Comparison of ENCODE assay signal across 20 cellular contexts in the genomic region with DNA sequence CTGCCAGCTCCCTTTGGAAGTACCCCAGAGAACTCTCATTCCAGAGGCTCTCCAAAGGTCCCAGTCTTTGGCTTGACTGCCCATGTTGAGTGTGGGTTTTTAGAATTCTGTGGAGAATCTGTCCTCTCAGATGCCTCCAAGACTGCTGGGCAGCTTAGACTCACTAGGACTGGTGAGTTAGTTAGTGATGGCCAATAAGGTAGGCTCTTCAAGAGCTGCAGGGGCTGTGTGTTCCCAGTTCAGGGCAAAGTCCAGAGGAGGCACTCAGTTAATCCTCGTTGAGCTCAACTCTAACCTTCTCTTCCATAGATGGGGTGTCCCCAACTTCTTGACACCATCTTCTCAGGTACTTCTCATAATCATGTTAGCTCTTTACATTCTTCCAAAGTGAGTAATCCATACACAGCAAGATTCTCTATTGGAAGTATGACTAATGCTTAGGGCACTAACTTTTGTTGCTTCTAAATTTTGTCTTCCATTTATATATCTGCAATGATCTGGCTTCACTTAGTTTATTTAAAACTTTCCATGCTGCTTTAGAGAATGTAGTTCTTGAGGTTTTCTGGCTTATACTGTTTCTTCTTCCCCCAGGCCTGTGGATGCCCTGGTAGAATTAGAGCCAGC.
DNase-seq lines count a peak whose midpoint lies in the region; ATAC-seq, FAIRE-seq and TF ChIP-seq lines count a peak whose summit lies in the region.
"Had no signal": no experiment of that assay in that cellular context is flagged by ENCODE, and none has a peak within 500 bp of the region (broad histone marks: within the 10 kb centered on the region; RNA-seq: fewer than 3 reads in every experiment).

No MANE protein-coding gene starts in this region.

- no peak overlapping the region for H2BK120ac ChIP-seq in mesendoderm (ENCODE audit: low read depth, low read length)

- H3K9ac ChIP-seq in mesendoderm (ENCODE audit: low read length) = no peak overlapping the region
- H3K9ac ChIP-seq: KMS-11 had no signal

- peak; percentile 84 for DNase-seq in EH (ENCODE audit: low read depth)
- DNase-seq in NCI-H226 = peak; percentile 53
- DNase-seq in cardiac fibroblast (ENCODE audit: low read depth in 2 of 2) = peak; percentile 33 to 51
- DNase-seq in mesendoderm = no peak
- no peak for DNase-seq in hypothalamus (lab: John Stamatoyannopoulos, UW)
- DNase-seq in GM12891 (ENCODE audit: insufficient read length, low spot score) = no peak
- DNase-seq in NCI-H1417 treated with DMSO at 0.1 percent for 48 hours (lab: John Stamatoyannopoulos, UW) = no peak
- DNase-seq: activated CD4-positive, CD25-positive, alpha-beta regulatory T cell treated with anti-CD3 and anti-CD28 coated beads, Interleukin-2, amount 50 U/mL, for 72 hours; activated CD8-positive, alpha-beta memory T cell treated with anti-CD3 and anti-CD28 coated beads, Interleukin-2, amount 50 U/mL, for 4 hours; activated naive CD4-positive, alpha-beta T cell treated with anti-CD3 and anti-CD28 coated beads for 36 hours; CD4-positive, alpha-beta memory T cell; central memory CD4-positive, alpha-beta T cell; head of caudate nucleus; left colon; naive B cell; NCI-H1436; T-helper 17 cell; thyroid gland had no signal

- H3K23ac ChIP-seq in mesendoderm (ENCODE audit: low read length) = no peak overlapping the region

- no peak overlapping the region for H4K8ac ChIP-seq in mesendoderm (ENCODE audit: low read depth, low read length)

- peaks cover 1% of the 10 kb centered on the region for H3K4me1 ChIP-seq in mesendoderm (ENCODE audit: control insufficient read depth, low read depth, low read length)

- H3K4ac ChIP-seq in mesendoderm (ENCODE audit: low read depth, low read length) = no peak overlapping the region

- peak overlapping the region; percentile 13 for H3K18ac ChIP-seq in mesendoderm (ENCODE audit: low read length)

- H2BK15ac ChIP-seq in mesendoderm (replicated peaks; ENCODE audit: low read depth) = no peak overlapping the region

- FAIRE-seq in GM12891 (lab: Jason Lieb, UNC) = no peak

- no peak for TF ChIP-seq CTCF in cardiac fibroblast (IDR thresholded peaks at IDR 0.05; ENCODE audit: low read depth, low read length)

- no peaks in the 10 kb centered on the region for H3K79me2 ChIP-seq in mesendoderm (ENCODE audit: control insufficient read depth, insufficient read depth, low read length)

- no peak overlapping the region for H3K27ac ChIP-seq in mesendoderm (ENCODE audit: low read depth, low read length)
- H3K27ac ChIP-seq: KMS-11, thyroid gland had no signal

- no peak overlapping the region for H3K56ac ChIP-seq in mesendoderm (ENCODE audit: low read length)

- no peak overlapping the region for H3K4me3 ChIP-seq in cardiac fibroblast (replicated peaks in 1 of 2; ENCODE audit: low read depth in 2 of 2, low read length in 2 of 2)
- H3K4me3 ChIP-seq in mesendoderm (ENCODE audit: low read length) = no peak overlapping the region
- H3K4me3 ChIP-seq: thyroid gland had no signal

- no peak overlapping the region for H4K5ac ChIP-seq in mesendoderm (ENCODE audit: low read length)

- no peak overlapping the region for H2AK5ac ChIP-seq in mesendoderm (ENCODE audit: low read length)

- H2BK5ac ChIP-seq in mesendoderm (ENCODE audit: low read length) = no peak overlapping the region

- no peak for TF ChIP-seq POLR2A in GM12891 (IDR thresholded peaks at IDR 0.05; ENCODE audit: low read depth, low read length)

- ATAC-seq in GM21515 (IDR thresholded peaks at IDR 0.05; ENCODE audit: unreplicated experiment) = no peak
- ATAC-seq: left colon, T-helper 17 cell had no signal

- no peaks in the 10 kb centered on the region for H3K79me1 ChIP-seq in mesendoderm (ENCODE audit: low read length)

- no CpG with 5 or more reads among the region's 1 CpG for WGBS in mesendoderm (ENCODE audit: extremely low coverage, insufficient coverage, low lambda C conversion rate)

- H3K4me2 ChIP-seq in mesendoderm (ENCODE audit: low read length) = no peak overlapping the region
- H3K4me2 ChIP-seq: KMS-11 had no signal

- no peaks in the 10 kb centered on the region for H3K36me3 ChIP-seq in mesendoderm (ENCODE audit: control insufficient read depth, insufficient read depth, low read length)
- H3K36me3 ChIP-seq: thyroid gland had no signal

- H3K27me3 ChIP-seq in mesendoderm (ENCODE audit: insufficient read depth, low read length, poor library complexity) = no peaks in the 10 kb centered on the region
- H3K27me3 ChIP-seq: thyroid gland had no signal

TF ChIP-seq in GM12891, 5 proteins besides CTCF, POLR2A, EP300 and RAD21:
- no peak for TF ChIP-seq POLR2AphosphoS5 (IDR thresholded peaks at IDR 0.05; ENCODE audit: low read depth, low read length)
- TF ChIP-seq PAX5 (IDR thresholded peaks at IDR 0.05; ENCODE audit: insufficient read depth, low read length, severe bottlenecking) = no peak
- TF ChIP-seq TAF1 (IDR thresholded peaks at IDR 0.05; ENCODE audit: low read depth, low read length) = no peak
- TF ChIP-seq SPI1 (IDR thresholded peaks at IDR 0.05; ENCODE audit: low read depth, low read length) = no peak
- no peak for TF ChIP-seq POU2F2 (IDR thresholded peaks at IDR 0.05; ENCODE audit: low read depth, low read length)

Comparison
In these comparisons a context has a peak if more than half of its experiments do, and no peak if none do; other contexts are left out.
1. DNase-seq: peak in EH (single experiment), NCI-H226 (single experiment) and cardiac fibroblast (2 of 2); none in mesendoderm (single experiment), hypothalamus (0 of 51), GM12891 (single experiment) and NCI-H1417 treated with DMSO at 0.1 percent for 48 hours (single experiment).